10 cellular contexts compared by ENCODE assay signal in genomic region chr19:19259741-19260140, GRCh38. TPM values are rescaled to one million over a fixed set of nuclear protein-coding genes. Genes with fewer than 3 reads are reported as not detected.
DNase-seq lines count a peak whose midpoint lies in the region; ATAC-seq and TF ChIP-seq lines count a peak whose summit lies in the region.
"Had no signal": no experiment of that assay in that cellular context is flagged by ENCODE, and none has a peak within 500 bp of the region (broad histone marks: within the 10 kb centered on the region; RNA-seq: fewer than 3 reads in every experiment).

No MANE protein-coding gene starts in this region.

- peak; percentile 36 for DNase-seq in NCI-H2171 treated with DMSO at 0.1 percent for 48 hours (lab: John Stamatoyannopoulos, UW)
- DNase-seq in NCI-H2171 (lab: John Stamatoyannopoulos, UW): no peak
- peak; percentile 11 to 63 for DNase-seq in NCI-H2081 (lab: John Stamatoyannopoulos, UW)
- peak; percentile 95 for DNase-seq in osteoblast (ENCODE audit: insufficient read length, low spot score, missing footprints)
- no peak for DNase-seq in T-helper 2 cell treated with Interferon-gamma antibody and Interleukin-4, amounts not matched to agents 5 μg/mL and 100 μg/mL, for 36 hours (ENCODE audit: low spot score)
- DNase-seq in GM03348 (ENCODE audit: low spot score): no peak

- H4K20me1 ChIP-seq in osteoblast (ENCODE audit: insufficient read depth, low read length): no peaks in the 10 kb centered on the region

- H3K36me3 ChIP-seq in osteoblast (ENCODE audit: insufficient read depth, low read length): no peaks in the 10 kb centered on the region

- no peaks in the 10 kb centered on the region for H3K36me3 Mint-ChIP-seq in brain
- H3K36me3 Mint-ChIP-seq in T-helper 2 cell treated with Interferon-gamma antibody and Interleukin-4, amounts not matched to agents 5 μg/mL and 100 μg/mL, for 36 hours (ENCODE audit: low read depth): no peaks in the 10 kb centered on the region

- peaks cover 28% of the 10 kb centered on the region for H3K27me3 Mint-ChIP-seq in brain
- H3K27me3 Mint-ChIP-seq in T-helper 2 cell treated with Interferon-gamma antibody and Interleukin-4, amounts not matched to agents 5 μg/mL and 100 μg/mL, for 36 hours (ENCODE audit: low read depth): peaks cover 42% of the 10 kb centered on the region

- no peaks in the 10 kb centered on the region for H3K79me2 ChIP-seq in osteoblast (ENCODE audit: insufficient read depth, low read length)

- H3K27ac ChIP-seq in osteoblast (ENCODE audit: low read depth, low read length): no peak overlapping the region

- peak overlapping the region in 2 of 5 experiments; percentile 42 to 57 for H3K27ac Mint-ChIP-seq in brain
- H3K27ac Mint-ChIP-seq in T-helper 2 cell treated with Interferon-gamma antibody and Interleukin-4, amounts not matched to agents 5 μg/mL and 100 μg/mL, for 36 hours: no peak overlapping the region

- H2AFZ ChIP-seq in osteoblast (ENCODE audit: low read length): no peak overlapping the region

- peaks cover 0 to 5% (median 3%) of the 10 kb centered on the region in 5 experiments for H3K9me3 Mint-ChIP-seq in brain
- H3K9me3 Mint-ChIP-seq in T-helper 2 cell treated with Interferon-gamma antibody and Interleukin-4, amounts not matched to agents 5 μg/mL and 100 μg/mL, for 36 hours: no peaks in the 10 kb centered on the region

- H3K4me1 Mint-ChIP-seq in brain: peaks cover 33% of the 10 kb centered on the region
- no peaks in the 10 kb centered on the region for H3K4me1 Mint-ChIP-seq in T-helper 2 cell treated with Interferon-gamma antibody and Interleukin-4, amounts not matched to agents 5 μg/mL and 100 μg/mL, for 36 hours (ENCODE audit: low read depth)

- no peak overlapping the region for H3K4me2 ChIP-seq in osteoblast (ENCODE audit: insufficient read depth, low read length)
- H3K4me2 ChIP-seq: smooth muscle cell had no signal

- no peak for TF ChIP-seq CTCF in brain (conservative IDR thresholded peaks at IDR 0.05)
- no peak for TF ChIP-seq CTCF in osteoblast (IDR thresholded peaks at IDR 0.05; ENCODE audit: extremely low read depth, low read depth, low read length)

- peaks cover 34% of the 10 kb centered on the region for H3K27me3 ChIP-seq in osteoblast (ENCODE audit: insufficient read depth, low read length)

- ATAC-seq in HG02588 (IDR thresholded peaks at IDR 0.05; ENCODE audit: unreplicated experiment): no peak

- H3K4me3 Mint-ChIP-seq in brain: peak overlapping the region in 4 of 5 experiments; percentile 34 to 45 (median 41)
- no peak overlapping the region for H3K4me3 Mint-ChIP-seq in T-helper 2 cell treated with Interferon-gamma antibody and Interleukin-4, amounts not matched to agents 5 μg/mL and 100 μg/mL, for 36 hours

- no peak overlapping the region for H3K4me3 ChIP-seq in osteoblast (ENCODE audit: insufficient read depth, low read length)
- H3K4me3 ChIP-seq: smooth muscle cell had no signal

- no peaks in the 10 kb centered on the region for H3K9me3 ChIP-seq in osteoblast (ENCODE audit: low read depth, low read length)

- H3K4me1 ChIP-seq in osteoblast (ENCODE audit: insufficient read depth, low read length): no peaks in the 10 kb centered on the region

RNA-seq across cellular contexts. Expression of gene TM6SF2, which starts 13.4 kb away (rescaled TPM):
- 0.51 TPM for polyA plus RNA-seq in brain (ENCODE audit: insufficient read depth, low read depth, low replicate concordance)
- total RNA-seq in osteoblast: 0.29 and 0.36 TPM in 2 replicates

RNA-seq across cellular contexts. Expression of gene NCAN, which starts 48.0 kb away (rescaled TPM):
- polyA plus RNA-seq in brain (ENCODE audit: insufficient read depth, low read depth, low replicate concordance): 37.8 TPM
- under 0.01 TPM in 1 of 2 replicates, not detected in the other for total RNA-seq in osteoblast
- total RNA-seq: smooth muscle cell had no signal
- polyA plus RNA-seq: AG04450, smooth muscle cell had no signal

RNA-seq across cellular contexts. Expression of gene NR2C2AP, which starts 56.5 kb away (rescaled TPM):
- 25.0 TPM for polyA plus RNA-seq in brain (ENCODE audit: insufficient read depth, low read depth, low replicate concordance)
- total RNA-seq in osteoblast: 6.2 and 6.5 TPM in 2 replicates

Comparison
In these comparisons a context has a peak if more than half of its experiments do, and no peak if none do; other contexts are left out.
1. DNase-seq: peak in NCI-H2171 treated with DMSO at 0.1 percent for 48 hours (single experiment), NCI-H2081 (2 of 2) and osteoblast (single experiment); none in NCI-H2171 (single experiment), T-helper 2 cell treated with Interferon-gamma antibody and Interleukin-4, amounts not matched to agents 5 μg/mL and 100 μg/mL, for 36 hours (single experiment) and GM03348 (single experiment).